ENCODE assay signal across 1 cellular context in the genomic region with DNA sequence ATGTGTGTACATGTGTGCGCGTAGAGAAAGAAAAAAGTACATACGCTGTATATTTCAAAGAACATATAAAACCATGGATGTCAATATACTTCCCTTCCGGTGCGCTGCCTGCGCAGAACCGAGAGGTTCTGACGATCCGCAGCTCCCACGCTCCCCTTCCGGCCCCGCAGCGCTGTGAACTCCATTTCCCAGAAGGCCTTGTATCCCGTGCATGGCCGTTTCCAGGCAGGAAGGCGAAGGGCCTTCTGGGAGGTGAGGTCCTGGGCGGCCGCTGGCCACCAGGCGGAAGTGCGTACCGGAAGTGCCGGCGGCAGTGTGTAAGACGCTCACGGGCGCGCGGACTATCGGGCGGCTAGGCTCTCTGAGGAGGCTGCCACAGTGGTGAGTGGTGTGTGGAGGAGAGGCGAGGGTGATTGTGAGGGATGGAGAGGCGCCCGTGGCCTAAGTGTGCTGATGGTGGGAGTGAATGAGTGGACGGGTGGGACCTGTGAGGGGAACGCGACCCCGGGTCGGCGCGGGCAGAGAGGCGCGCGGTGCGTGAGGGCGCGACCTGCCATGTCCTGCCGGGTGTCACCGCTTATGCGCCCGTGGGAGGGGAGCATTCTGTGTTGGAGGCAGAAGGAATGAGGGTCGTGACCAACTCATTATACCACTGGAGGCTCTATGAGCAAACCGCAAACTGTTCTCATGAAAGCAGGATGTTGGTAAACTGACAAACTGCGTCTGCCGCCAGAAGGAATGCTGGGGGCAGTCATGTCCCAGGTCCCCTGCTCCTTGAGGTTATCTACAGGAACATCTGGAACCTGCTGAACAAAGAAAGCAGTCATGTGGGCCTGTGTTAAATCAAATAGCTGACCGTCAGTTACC.
TF ChIP-seq lines count a peak whose summit lies in the region.

A gene with protein sequence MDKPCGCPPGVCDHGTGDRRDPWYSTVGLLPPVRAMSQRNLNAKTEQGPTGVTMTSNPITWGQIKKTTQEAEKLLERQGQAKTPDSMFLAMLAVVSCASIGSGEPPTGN (plus strand): TSS at position 313 of the 867 bp plus-strand sequence. CDS start 6,792 bp downstream, outside the sequence.

TF ChIP-seq in HepG2, 621 proteins besides CTCF, POLR2A, EP300 and RAD21 (continues in another document):
- TF ChIP-seq, protein P1, sequence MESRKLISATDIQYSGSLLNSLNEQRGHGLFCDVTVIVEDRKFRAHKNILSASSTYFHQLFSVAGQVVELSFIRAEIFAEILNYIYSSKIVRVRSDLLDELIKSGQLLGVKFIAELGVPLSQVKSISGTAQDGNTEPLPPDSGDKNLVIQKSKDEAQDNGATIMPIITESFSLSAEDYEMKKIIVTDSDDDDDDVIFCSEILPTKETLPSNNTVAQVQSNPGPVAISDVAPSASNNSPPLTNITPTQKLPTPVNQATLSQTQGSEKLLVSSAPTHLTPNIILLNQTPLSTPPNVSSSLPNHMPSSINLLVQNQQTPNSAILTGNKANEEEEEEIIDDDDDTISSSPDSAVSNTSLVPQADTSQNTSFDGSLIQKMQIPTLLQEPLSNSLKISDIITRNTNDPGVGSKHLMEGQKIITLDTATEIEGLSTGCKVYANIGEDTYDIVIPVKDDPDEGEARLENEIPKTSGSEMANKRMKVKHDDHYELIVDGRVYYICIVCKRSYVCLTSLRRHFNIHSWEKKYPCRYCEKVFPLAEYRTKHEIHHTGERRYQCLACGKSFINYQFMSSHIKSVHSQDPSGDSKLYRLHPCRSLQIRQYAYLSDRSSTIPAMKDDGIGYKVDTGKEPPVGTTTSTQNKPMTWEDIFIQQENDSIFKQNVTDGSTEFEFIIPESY (CRISPR knock-in tag; IDR thresholded peaks at IDR 0.05): no peak
- TF ChIP-seq, protein P2, sequence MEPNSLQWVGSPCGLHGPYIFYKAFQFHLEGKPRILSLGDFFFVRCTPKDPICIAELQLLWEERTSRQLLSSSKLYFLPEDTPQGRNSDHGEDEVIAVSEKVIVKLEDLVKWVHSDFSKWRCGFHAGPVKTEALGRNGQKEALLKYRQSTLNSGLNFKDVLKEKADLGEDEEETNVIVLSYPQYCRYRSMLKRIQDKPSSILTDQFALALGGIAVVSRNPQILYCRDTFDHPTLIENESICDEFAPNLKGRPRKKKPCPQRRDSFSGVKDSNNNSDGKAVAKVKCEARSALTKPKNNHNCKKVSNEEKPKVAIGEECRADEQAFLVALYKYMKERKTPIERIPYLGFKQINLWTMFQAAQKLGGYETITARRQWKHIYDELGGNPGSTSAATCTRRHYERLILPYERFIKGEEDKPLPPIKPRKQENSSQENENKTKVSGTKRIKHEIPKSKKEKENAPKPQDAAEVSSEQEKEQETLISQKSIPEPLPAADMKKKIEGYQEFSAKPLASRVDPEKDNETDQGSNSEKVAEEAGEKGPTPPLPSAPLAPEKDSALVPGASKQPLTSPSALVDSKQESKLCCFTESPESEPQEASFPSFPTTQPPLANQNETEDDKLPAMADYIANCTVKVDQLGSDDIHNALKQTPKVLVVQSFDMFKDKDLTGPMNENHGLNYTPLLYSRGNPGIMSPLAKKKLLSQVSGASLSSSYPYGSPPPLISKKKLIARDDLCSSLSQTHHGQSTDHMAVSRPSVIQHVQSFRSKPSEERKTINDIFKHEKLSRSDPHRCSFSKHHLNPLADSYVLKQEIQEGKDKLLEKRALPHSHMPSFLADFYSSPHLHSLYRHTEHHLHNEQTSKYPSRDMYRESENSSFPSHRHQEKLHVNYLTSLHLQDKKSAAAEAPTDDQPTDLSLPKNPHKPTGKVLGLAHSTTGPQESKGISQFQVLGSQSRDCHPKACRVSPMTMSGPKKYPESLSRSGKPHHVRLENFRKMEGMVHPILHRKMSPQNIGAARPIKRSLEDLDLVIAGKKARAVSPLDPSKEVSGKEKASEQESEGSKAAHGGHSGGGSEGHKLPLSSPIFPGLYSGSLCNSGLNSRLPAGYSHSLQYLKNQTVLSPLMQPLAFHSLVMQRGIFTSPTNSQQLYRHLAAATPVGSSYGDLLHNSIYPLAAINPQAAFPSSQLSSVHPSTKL (CRISPR knock-in tag; IDR thresholded peaks at IDR 0.05): peak; percentile 55
- TF ChIP-seq ZFP91 (CRISPR knock-in tag; IDR thresholded peaks at IDR 0.05; ENCODE audit: borderline replicate concordance): peak; percentile 77
- peak; percentile 89 for TF ChIP-seq ERF (CRISPR knock-in tag; IDR thresholded peaks at IDR 0.05)
- TF ChIP-seq, protein P3, sequence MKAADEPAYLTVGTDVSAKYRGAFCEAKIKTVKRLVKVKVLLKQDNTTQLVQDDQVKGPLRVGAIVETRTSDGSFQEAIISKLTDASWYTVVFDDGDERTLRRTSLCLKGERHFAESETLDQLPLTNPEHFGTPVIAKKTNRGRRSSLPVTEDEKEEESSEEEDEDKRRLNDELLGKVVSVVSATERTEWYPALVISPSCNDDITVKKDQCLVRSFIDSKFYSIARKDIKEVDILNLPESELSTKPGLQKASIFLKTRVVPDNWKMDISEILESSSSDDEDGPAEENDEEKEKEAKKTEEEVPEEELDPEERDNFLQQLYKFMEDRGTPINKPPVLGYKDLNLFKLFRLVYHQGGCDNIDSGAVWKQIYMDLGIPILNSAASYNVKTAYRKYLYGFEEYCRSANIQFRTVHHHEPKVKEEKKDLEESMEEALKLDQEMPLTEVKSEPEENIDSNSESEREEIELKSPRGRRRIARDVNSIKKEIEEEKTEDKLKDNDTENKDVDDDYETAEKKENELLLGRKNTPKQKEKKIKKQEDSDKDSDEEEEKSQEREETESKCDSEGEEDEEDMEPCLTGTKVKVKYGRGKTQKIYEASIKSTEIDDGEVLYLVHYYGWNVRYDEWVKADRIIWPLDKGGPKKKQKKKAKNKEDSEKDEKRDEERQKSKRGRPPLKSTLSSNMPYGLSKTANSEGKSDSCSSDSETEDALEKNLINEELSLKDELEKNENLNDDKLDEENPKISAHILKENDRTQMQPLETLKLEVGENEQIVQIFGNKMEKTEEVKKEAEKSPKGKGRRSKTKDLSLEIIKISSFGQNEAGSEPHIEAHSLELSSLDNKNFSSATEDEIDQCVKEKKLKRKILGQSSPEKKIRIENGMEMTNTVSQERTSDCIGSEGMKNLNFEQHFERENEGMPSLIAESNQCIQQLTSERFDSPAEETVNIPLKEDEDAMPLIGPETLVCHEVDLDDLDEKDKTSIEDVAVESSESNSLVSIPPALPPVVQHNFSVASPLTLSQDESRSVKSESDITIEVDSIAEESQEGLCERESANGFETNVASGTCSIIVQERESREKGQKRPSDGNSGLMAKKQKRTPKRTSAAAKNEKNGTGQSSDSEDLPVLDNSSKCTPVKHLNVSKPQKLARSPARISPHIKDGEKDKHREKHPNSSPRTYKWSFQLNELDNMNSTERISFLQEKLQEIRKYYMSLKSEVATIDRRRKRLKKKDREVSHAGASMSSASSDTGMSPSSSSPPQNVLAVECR (CRISPR knock-in tag; IDR thresholded peaks at IDR 0.05; ENCODE audit: borderline replicate concordance): peak; percentile 98
- TF ChIP-seq ZNF790 (CRISPR knock-in tag; IDR thresholded peaks at IDR 0.05; ENCODE audit: borderline replicate concordance): 0 out of 2 replicates have a peak, but pooled peaks have one; percentile 48
- no peak for TF ChIP-seq JARID2 (CRISPR knock-in tag; IDR thresholded peaks at IDR 0.05; ENCODE audit: insufficient replicate concordance)
- 0 out of 2 replicates have a peak, but pooled peaks have one; percentile 34 for TF ChIP-seq ZFP1 (CRISPR knock-in tag; IDR thresholded peaks at IDR 0.05)
- TF ChIP-seq SOX6 (IDR thresholded peaks at IDR 0.05): no peak
- peak; percentile 26; the same call in 1 of the 2 replicates for TF ChIP-seq SOX6 (CRISPR knock-in tag; IDR thresholded peaks at IDR 0.05)
- no peak for TF ChIP-seq HNF4A (CRISPR knock-in tag; IDR thresholded peaks at IDR 0.05)
- peak; percentile 97 for TF ChIP-seq ZNF574 (CRISPR knock-in tag; IDR thresholded peaks at IDR 0.05)
- peak; percentile 23; the same call in 1 of the 2 replicates for TF ChIP-seq ZNF501 (CRISPR knock-in tag; IDR thresholded peaks at IDR 0.05)
- TF ChIP-seq ZNF383 (CRISPR knock-in tag; IDR thresholded peaks at IDR 0.05; ENCODE audit: borderline replicate concordance): no peak
- no peak for TF ChIP-seq ZNF646 (CRISPR knock-in tag; IDR thresholded peaks at IDR 0.05)
- peak; percentile 72 for TF ChIP-seq XRCC5 (optimal IDR thresholded peaks at IDR 0.05; ENCODE audit: low read length)
- TF ChIP-seq ZBTB38 (CRISPR knock-in tag; IDR thresholded peaks at IDR 0.05): peak; percentile 80; the same call in 1 of the 2 replicates
- TF ChIP-seq HOXA3 (CRISPR knock-in tag; IDR thresholded peaks at IDR 0.05): peak; percentile 96
- TF ChIP-seq, protein P4, sequence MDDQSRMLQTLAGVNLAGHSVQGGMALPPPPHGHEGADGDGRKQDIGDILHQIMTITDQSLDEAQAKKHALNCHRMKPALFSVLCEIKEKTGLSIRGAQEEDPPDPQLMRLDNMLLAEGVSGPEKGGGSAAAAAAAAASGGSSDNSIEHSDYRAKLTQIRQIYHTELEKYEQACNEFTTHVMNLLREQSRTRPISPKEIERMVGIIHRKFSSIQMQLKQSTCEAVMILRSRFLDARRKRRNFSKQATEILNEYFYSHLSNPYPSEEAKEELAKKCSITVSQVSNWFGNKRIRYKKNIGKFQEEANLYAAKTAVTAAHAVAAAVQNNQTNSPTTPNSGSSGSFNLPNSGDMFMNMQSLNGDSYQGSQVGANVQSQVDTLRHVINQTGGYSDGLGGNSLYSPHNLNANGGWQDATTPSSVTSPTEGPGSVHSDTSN (CRISPR knock-in tag; IDR thresholded peaks at IDR 0.05; ENCODE audit: borderline replicate concordance): no peak
- TF ChIP-seq ZNF138 (CRISPR knock-in tag; IDR thresholded peaks at IDR 0.05; ENCODE audit: low read depth): peak; percentile 49; the same call in 1 of the 2 replicates
- peak; percentile 98 for TF ChIP-seq SUZ12 (IDR thresholded peaks at IDR 0.05; ENCODE audit: low read depth, low read length)
